Comparison of ENCODE assay signal across 7 cellular contexts in the genomic region with DNA sequence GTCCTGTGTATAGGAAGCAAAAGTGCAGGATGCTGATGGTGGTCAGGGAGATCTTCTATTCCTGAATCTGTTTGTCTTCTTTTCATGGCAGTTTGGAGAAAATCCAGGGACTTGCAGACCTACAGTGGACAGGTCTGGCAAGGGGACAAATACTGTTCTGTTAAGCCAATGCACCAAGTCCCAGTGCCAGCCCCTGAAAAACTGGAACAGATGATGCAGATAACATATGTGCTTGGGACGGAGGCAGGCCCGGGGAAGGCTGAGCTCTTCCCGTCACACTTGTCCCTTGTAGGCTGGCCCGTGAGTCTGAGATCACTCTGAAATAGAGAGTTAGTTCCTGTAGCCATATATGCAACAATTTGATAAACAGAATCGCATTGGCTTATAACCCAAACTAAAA.
"Had no signal": no experiment of that assay in that cellular context is flagged by ENCODE, and none has a peak within 500 bp of the region (broad histone marks: within the 10 kb centered on the region; RNA-seq: fewer than 3 reads in every experiment).

No MANE protein-coding gene starts in this region.

- DNase-seq: GM23248, GOT3, H7, HFFc6, IMR-90 had no signal

- H3K4me3 Mint-ChIP-seq: HFFc6 had no signal

- ATAC-seq: HCT116, K562 had no signal

- H3K27ac Mint-ChIP-seq: HFFc6 had no signal
